In the genomic region with DNA sequence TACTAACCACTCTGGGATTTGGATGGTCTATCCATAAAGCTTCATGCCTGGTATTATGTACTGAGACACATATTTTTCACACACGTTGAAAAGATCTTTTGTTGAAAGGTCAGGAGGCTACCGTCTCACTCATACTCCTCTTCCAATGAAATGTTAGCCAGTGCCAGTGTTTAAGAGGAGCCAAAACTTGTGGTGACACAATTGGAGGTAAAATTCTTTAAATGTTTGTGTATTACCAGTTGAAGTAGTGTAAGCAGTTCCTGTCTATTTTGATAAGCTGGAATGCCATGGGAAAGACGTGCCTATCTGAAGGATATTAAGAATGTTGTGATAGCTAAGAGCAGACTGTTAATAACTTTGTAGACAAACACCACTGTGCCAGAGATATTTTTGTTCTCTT, we compare ENCODE assay signal across 12 cellular contexts. TPM values are rescaled to one million over a fixed set of nuclear protein-coding genes. Genes with fewer than 3 reads are reported as not detected.
A peak's percentile ranks its signal among the peaks of the same experiment; 100 is the strongest.
DNase-seq lines count a peak whose midpoint lies in the region; ATAC-seq and TF ChIP-seq lines count a peak whose summit lies in the region.
"Had no signal": no experiment of that assay in that cellular context is flagged by ENCODE, and none has a peak within 500 bp of the region (broad histone marks: within the 10 kb centered on the region; RNA-seq: fewer than 3 reads in every experiment).

No MANE protein-coding gene starts in this region.

- peak overlapping the region; percentile 60 for H3K27ac ChIP-seq in GM23338 (ENCODE audit: low read depth)
- peak overlapping the region; percentile 13 to 77 for H3K27ac ChIP-seq in right atrium auricular region
- peak overlapping the region; percentile 5 for H3K27ac ChIP-seq in smooth muscle cell (ENCODE audit: low read depth)
- H3K27ac ChIP-seq in PC-9: no peak overlapping the region

- H3K4me3 ChIP-seq in GM23338: no peak overlapping the region
- no peak overlapping the region for H3K4me3 ChIP-seq in right atrium auricular region
- H3K4me3 ChIP-seq in smooth muscle cell: no peak overlapping the region
- no peak overlapping the region for H3K4me3 ChIP-seq in PC-9

- H3K4me1 ChIP-seq in GM23338 (ENCODE audit: insufficient read depth): no peaks in the 10 kb centered on the region
- peaks cover 0 to 5% of the 10 kb centered on the region in 2 donors for H3K4me1 ChIP-seq in right atrium auricular region
- H3K4me1 ChIP-seq in smooth muscle cell (ENCODE audit: low read depth): no peaks in the 10 kb centered on the region
- no peaks in the 10 kb centered on the region for H3K4me1 ChIP-seq in PC-9 (replicated peaks; ENCODE audit: insufficient read depth)

- intact Hi-C loops in PC-9 (cut with micrococcal nuclease; ENCODE audit: unreplicated experiment): no loop called here

- H2AFZ ChIP-seq in GM23338 (no peak overlapping the region), smooth muscle cell (ENCODE audit: low read depth) (no peak overlapping the region), PC-9 (no peak overlapping the region)

- no peaks in the 10 kb centered on the region for H3K27me3 Mint-ChIP-seq in GM23338 (ENCODE audit: insufficient read depth, low read depth, poor library complexity)

- CTCF ChIA-PET in PC-9 (lab: Charles Lee): no interaction called here

- H3K9me2 ChIP-seq in GM23338 (ENCODE audit: insufficient read depth): no peaks in the 10 kb centered on the region
- H3K9me2 ChIP-seq in PC-9 (ENCODE audit: insufficient read depth): no peaks in the 10 kb centered on the region

- peaks cover 11% of the 10 kb centered on the region for H4K20me1 ChIP-seq in GM23338 (replicated peaks; ENCODE audit: insufficient read depth)
- H4K20me1 ChIP-seq in smooth muscle cell (ENCODE audit: low read depth): peaks cover 94% of the 10 kb centered on the region
- H4K20me1 ChIP-seq in PC-9 (ENCODE audit: insufficient read depth): peaks cover 13% of the 10 kb centered on the region; the same call in 1 of the 2 replicates

- 53% methylated on average over 3 of the region's 3 CpGs for WGBS in smooth muscle cell (ENCODE audit: low lambda C conversion rate)

- H3K9me3 ChIP-seq in right atrium auricular region (no peaks in the 10 kb centered on the region), smooth muscle cell (replicated peaks; ENCODE audit: low read depth) (no peaks in the 10 kb centered on the region), PC-9 (ENCODE audit: insufficient read depth, low read depth) (no peaks in the 10 kb centered on the region)

- H3K36me3 ChIP-seq in GM23338 (ENCODE audit: insufficient read depth) (peaks cover 36% of the 10 kb centered on the region), right atrium auricular region (peaks cover 42% of the 10 kb centered on the region), smooth muscle cell (ENCODE audit: low read depth) (peaks cover 35% of the 10 kb centered on the region), PC-9 (ENCODE audit: low read depth) (peaks cover 19% of the 10 kb centered on the region)

- H3K27ac Mint-ChIP-seq in GM23338: 0 out of 2 replicates have a peak overlapping the region, but pooled peaks have one; percentile 40

- 0 out of 2 replicates have a peak, but pooled peaks cover 4% of the 10 kb centered on the region for H3F3A ChIP-seq in GM23338 (replicated peaks; ENCODE audit: low read depth)
- H3F3A ChIP-seq in smooth muscle cell (ENCODE audit: low read depth): no peaks in the 10 kb centered on the region
- no peaks in the 10 kb centered on the region for H3F3A ChIP-seq in PC-9 (ENCODE audit: insufficient read depth, low read depth)

- ATAC-seq in GM23338 (no peak), HG02870 (IDR thresholded peaks at IDR 0.05; ENCODE audit: unreplicated experiment) (no peak), HG02588 (IDR thresholded peaks at IDR 0.05; ENCODE audit: unreplicated experiment) (no peak)

- no TSS peak for BruUV-seq in PC-9 (replicated peaks; lab: Mats Ljungman, UMichigan)

- no peak overlapping the region for H3K9ac ChIP-seq in smooth muscle cell (ENCODE audit: low read depth)

- H3K4me3 Mint-ChIP-seq in GM23338: no peak overlapping the region

- TF ChIP-seq CTCF in GM23338 (conservative IDR thresholded peaks at IDR 0.05; ENCODE audit: low read depth in 2 of 2) (no peak), right atrium auricular region (IDR thresholded peaks at IDR 0.05) (no peak), smooth muscle cell (IDR thresholded peaks at IDR 0.05; ENCODE audit: borderline replicate concordance, insufficient read depth, poor library complexity, severe bottlenecking) (no peak), PC-9 (conservative IDR thresholded peaks at IDR 0.05) (no peak)

- no peak overlapping the region for H3K4me2 ChIP-seq in GM23338
- no peak overlapping the region for H3K4me2 ChIP-seq in smooth muscle cell
- no peak overlapping the region for H3K4me2 ChIP-seq in PC-9

- peaks cover 65% of the 10 kb centered on the region for H3K36me3 Mint-ChIP-seq in GM23338 (ENCODE audit: low read depth)

- DNase-seq in GM23338 (ENCODE audit: low spot score) (no peak), astrocyte of the hippocampus (ENCODE audit: low read depth, low spot score) (peak; percentile 86), right atrium auricular region (ENCODE audit: low spot score) (no peak), smooth muscle cell (lab: John Stamatoyannopoulos, UW; ENCODE audit: unreplicated experiment) (no peak), PC-9 (no peak)
- DNase-seq: activated CD4-positive, alpha-beta T cell treated with anti-CD3 and anti-CD28 coated beads, Interleukin-2, amount 50 U/mL, for 4 hours; activated effector memory CD4-positive, alpha-beta T cell treated with Interleukin-2 at 50 U/mL for 16 hours; DMS 273 treated with DMSO at 0.1 percent for 48 hours; NCI-H510A treated with DMSO at 0.1 percent for 48 hours; T-helper 9 cell had no signal

- POLR2A ChIA-PET in PC-9 (lab: Charles Lee; ENCODE audit: unreplicated experiment): no interaction called here

- no peaks in the 10 kb centered on the region for H3K4me1 Mint-ChIP-seq in GM23338

- H3K79me2 ChIP-seq in GM23338 (replicated peaks; ENCODE audit: insufficient read depth) (peaks cover 71% of the 10 kb centered on the region), smooth muscle cell (ENCODE audit: low read depth) (peaks cover 89% of the 10 kb centered on the region), PC-9 (ENCODE audit: low read depth) (peaks cover 11% of the 10 kb centered on the region)

- H3K27me3 ChIP-seq in GM23338 (ENCODE audit: insufficient read depth) (no peaks in the 10 kb centered on the region), right atrium auricular region (no peaks in the 10 kb centered on the region), smooth muscle cell (ENCODE audit: low read depth) (no peaks in the 10 kb centered on the region), PC-9 (ENCODE audit: insufficient read depth, low read depth) (no peaks in the 10 kb centered on the region)

- H3K9me3 Mint-ChIP-seq in GM23338: no peaks in the 10 kb centered on the region

RNA-seq across cellular contexts. Expression of a gene that starts 32.1 kb away (rescaled TPM):
- 142 and 170 TPM in 2 replicates for total RNA-seq in GM23338 (2014; rRNA removed; shearing (Covaris generic))
- 74.2 and 101 TPM in 2 replicates for polyA plus RNA-seq in GM23338 (2016; fragmentation: Nextera tagmentation; extraction: Ambion mirVana)
- 10 to 100 TPM; 70.6 to 79.5 TPM for total RNA-seq in right atrium auricular region
- 235 and 280 TPM in 2 replicates for total RNA-seq in smooth muscle cell
- 97.1 and 110 TPM in 2 replicates for polyA plus RNA-seq in smooth muscle cell
- 33.2 and 38.3 TPM in 2 replicates for total RNA-seq in PC-9 (2021)

RNA-seq across cellular contexts. Expression of a gene that starts 53.6 kb away (rescaled TPM):
- total RNA-seq in GM23338 (2014; rRNA removed; shearing (Covaris generic)): 1.9 and 2.4 TPM in 2 replicates
- polyA plus RNA-seq in GM23338 (2016; fragmentation: Nextera tagmentation; extraction: Ambion mirVana) (1.4 and 1.6 TPM in 2 replicates), smooth muscle cell (1.00 and 2.0 TPM in 2 replicates)
- total RNA-seq in right atrium auricular region (10 to 100 TPM; 27.3 to 28.7 TPM), smooth muscle cell (1.6 and 2.2 TPM in 2 replicates), PC-9 (2021) (1.5 and 2.6 TPM in 2 replicates)
